ENCODE assay signal across 8 cellular contexts in genomic region chr6:78383968-78384367, GRCh38.
"Had no signal": no experiment of that assay in that cellular context is flagged by ENCODE, and none has a peak within 500 bp of the region (broad histone marks: within the 10 kb centered on the region; RNA-seq: fewer than 3 reads in every experiment).

No MANE protein-coding gene starts in this region.

- H3K9ac ChIP-seq: GM23248 had no signal

- FAIRE-seq: HTR-8/SVneo had no signal

- H2AFZ ChIP-seq: GM23248 had no signal

- H3K27ac ChIP-seq: GM23248 had no signal

- ATAC-seq: HCT116 had no signal

- DNase-seq: GM23248, GOT3, H7, HFFc6, KBM-7 had no signal

- H3K36me3 ChIP-seq: HAP-1 had no signal

- H3K4me3 ChIP-seq: GM23248, HAP-1 had no signal

- H3K4me1 ChIP-seq: HAP-1 had no signal

- H3K9me3 ChIP-seq: HAP-1 had no signal
